Comparison of ENCODE assay signal across 27 cellular contexts in genomic region chr2:24743914-24744313, GRCh38.
"Had no signal": no experiment of that assay in that cellular context is flagged by ENCODE, and none has a peak within 500 bp of the region (broad histone marks: within the 10 kb centered on the region; RNA-seq: fewer than 3 reads in every experiment).

No MANE protein-coding gene starts in this region.

- H3K4me3 Mint-ChIP-seq: activated naive CD8-positive, alpha-beta T cell treated with anti-CD3 and anti-CD28 coated beads for 36 hours; mesothelial cell of epicardium; naive thymus-derived CD8-positive, alpha-beta T cell; T-helper 17 cell had no signal

- H3K9me3 Mint-ChIP-seq: activated naive CD8-positive, alpha-beta T cell treated with anti-CD3 and anti-CD28 coated beads for 36 hours; mesothelial cell of epicardium; naive thymus-derived CD8-positive, alpha-beta T cell had no signal

- H3K27me3 Mint-ChIP-seq: activated naive CD8-positive, alpha-beta T cell treated with anti-CD3 and anti-CD28 coated beads for 36 hours; naive thymus-derived CD8-positive, alpha-beta T cell; T-helper 17 cell had no signal

- H3K4me3 ChIP-seq: adrenal gland, body of pancreas, cardiac muscle cell, gastrocnemius medialis, right lobe of liver, upper lobe of left lung had no signal

- H3K27me3 ChIP-seq: adrenal gland, body of pancreas, cardiac muscle cell, gastrocnemius medialis, right lobe of liver, upper lobe of left lung had no signal

- H3K4me1 ChIP-seq: body of pancreas, right lobe of liver had no signal

- ATAC-seq: activated CD4-positive, CD25-positive, alpha-beta regulatory T cell treated with anti-CD3 and anti-CD28 coated beads, Interleukin-2, amount 50 U/mL, for 24 hours; body of pancreas; gastrocnemius medialis; left cardiac atrium; left ventricle myocardium superior; naive thymus-derived CD8-positive, alpha-beta T cell; right lobe of liver; SK-N-SH treated with all-trans-retinoic acid at 6 μM for 48 hours; stimulated activated naive CD8-positive, alpha-beta T cell treated with anti-CD3 and anti-CD28 coated beads, Interleukin-15, Interleukin-2, amounts not matched to agents 100 U/mL and 50 U/mL, for 24 hours; T-helper 17 cell had no signal

- H3K27ac Mint-ChIP-seq: activated naive CD8-positive, alpha-beta T cell treated with anti-CD3 and anti-CD28 coated beads for 36 hours; mesothelial cell of epicardium had no signal

- DNase-seq: activated CD4-positive, alpha-beta T cell treated with anti-CD3 and anti-CD28 coated beads for 48 hours; activated CD4-positive, alpha-beta T cell treated with anti-CD3 and anti-CD28 coated beads, Interleukin-2, amount 50 U/mL, for 48 hours; activated CD8-positive, alpha-beta memory T cell treated with anti-CD3 and anti-CD28 coated beads, Interleukin-2, amount 50 U/mL, for 48 hours; activated naive CD4-positive, alpha-beta T cell treated with Interleukin-2 at 50 U/mL for 16 hours; activated naive CD8-positive, alpha-beta T cell treated with anti-CD3 and anti-CD28 coated beads for 36 hours; activated T-cell treated with anti-CD3 and anti-CD28 coated beads, Interleukin-2, amount 50 U/mL, for 48 hours; adrenal gland; aorta; body of pancreas; effector CD4-positive, alpha-beta T cell; gastrocnemius medialis; glutamatergic neuron; left cardiac atrium; left ventricle myocardium superior; mammary epithelial cell; naive thymus-derived CD8-positive, alpha-beta T cell; right lobe of liver; stimulated activated CD4-positive, alpha-beta T cell treated with anti-CD3 and anti-CD28 coated beads, Interleukin-2, amount 100 ng/mL, for 48 hours; stimulated activated naive CD8-positive, alpha-beta T cell treated with anti-CD3 and anti-CD28 coated beads, Interleukin-15, Interleukin-2, amounts not matched to agents 100 U/mL and 50 U/mL, for 24 hours; T-helper 17 cell; T1000; upper lobe of left lung; WERI-Rb-1 had no signal

- H3K9me3 ChIP-seq: adrenal gland, body of pancreas, gastrocnemius medialis, right lobe of liver, upper lobe of left lung had no signal

- H3K36me3 ChIP-seq: cardiac muscle cell had no signal

- H3K27ac ChIP-seq: adrenal gland, body of pancreas, cardiac muscle cell, gastrocnemius medialis, right lobe of liver, upper lobe of left lung, WERI-Rb-1 had no signal
